38 cellular contexts compared by ENCODE assay signal in genomic region chr5:130002876-130003275, GRCh38.
"Had no signal": no experiment of that assay in that cellular context is flagged by ENCODE, and none has a peak within 500 bp of the region (broad histone marks: within the 10 kb centered on the region; RNA-seq: fewer than 3 reads in every experiment).

No MANE protein-coding gene starts in this region.

- H3K27ac ChIP-seq: ascending aorta, cardiac muscle cell, VCaP had no signal

- H3K27me3 Mint-ChIP-seq: activated CD4-positive, alpha-beta memory T cell treated with anti-CD3 and anti-CD28 coated beads, Interleukin-2, amount 10 ng/mL, durations not matched to agents 7 days and 5 days; activated CD4-positive, alpha-beta T cell treated with anti-CD3 and anti-CD28 coated beads, Interleukin-2, amount 10 ng/mL, durations not matched to agents 7 days and 5 days; activated CD8-positive, alpha-beta memory T cell treated with anti-CD3 and anti-CD28 coated beads, Interleukin-2, amount 10 ng/mL, durations not matched to agents 7 days and 5 days; activated naive CD4-positive, alpha-beta T cell treated with anti-CD3 and anti-CD28 coated beads, Interleukin-2, amount 10 ng/mL, durations not matched to agents 7 days and 5 days; activated naive CD8-positive, alpha-beta T cell; activated naive CD8-positive, alpha-beta T cell treated with anti-CD3 and anti-CD28 coated beads, Interleukin-2, amount 10 ng/mL, durations not matched to agents 7 days and 5 days; activated naive CD8-positive, alpha-beta T cell treated with anti-CD3 and anti-CD28 coated beads, Interleukin-2, amount 50 U/mL, for 24 hours; activated T-cell treated with anti-CD3 and anti-CD28 coated beads, Interleukin-2, amount 50 U/mL, for 24 hours; brain; central memory CD8-positive, alpha-beta T cell had no signal

- H3K4me3 Mint-ChIP-seq: activated CD4-positive, alpha-beta memory T cell treated with anti-CD3 and anti-CD28 coated beads, Interleukin-2, amount 10 ng/mL, durations not matched to agents 7 days and 5 days; activated CD4-positive, alpha-beta T cell treated with anti-CD3 and anti-CD28 coated beads for 36 hours; activated CD4-positive, alpha-beta T cell treated with anti-CD3 and anti-CD28 coated beads, Interleukin-2, amount 10 ng/mL, durations not matched to agents 7 days and 5 days; activated CD8-positive, alpha-beta memory T cell treated with anti-CD3 and anti-CD28 coated beads, Interleukin-2, amount 10 ng/mL, durations not matched to agents 7 days and 5 days; activated CD8-positive, alpha-beta T cell treated with anti-CD3 and anti-CD28 coated beads, Interleukin-2, amount 10 ng/mL, durations not matched to agents 7 days and 5 days; activated naive CD4-positive, alpha-beta T cell treated with anti-CD3 and anti-CD28 coated beads, Interleukin-2, amount 10 ng/mL, durations not matched to agents 7 days and 5 days; activated naive CD4-positive, alpha-beta T cell treated with anti-CD3 and anti-CD28 coated beads, Interleukin-2, amount 50 U/mL, for 24 hours; activated naive CD8-positive, alpha-beta T cell; activated naive CD8-positive, alpha-beta T cell treated with anti-CD3 and anti-CD28 coated beads, Interleukin-2, amount 10 ng/mL, durations not matched to agents 7 days and 5 days; activated naive CD8-positive, alpha-beta T cell treated with anti-CD3 and anti-CD28 coated beads, Interleukin-2, amount 50 U/mL, for 24 hours; activated T-cell treated with anti-CD3 and anti-CD28 coated beads, Interleukin-2, amount 50 U/mL, for 24 hours; brain; central memory CD8-positive, alpha-beta T cell; T-helper 1 cell treated with Interleukin-12 subunit alpha and Interleukin-12 subunit beta and Interleukin-4 antibody, amounts not matched to agents 30 μg/mL and 1 μg/mL, for 36 hours; T-helper 2 cell treated with Interferon-gamma antibody and Interleukin-4, amounts not matched to agents 5 μg/mL and 100 μg/mL, for 36 hours had no signal

- H3K4me1 Mint-ChIP-seq: activated CD4-positive, alpha-beta memory T cell treated with anti-CD3 and anti-CD28 coated beads, Interleukin-2, amount 10 ng/mL, durations not matched to agents 7 days and 5 days; activated CD4-positive, alpha-beta T cell treated with anti-CD3 and anti-CD28 coated beads for 36 hours; activated CD4-positive, alpha-beta T cell treated with anti-CD3 and anti-CD28 coated beads, Interleukin-2, amount 10 ng/mL, durations not matched to agents 7 days and 5 days; activated CD8-positive, alpha-beta memory T cell treated with anti-CD3 and anti-CD28 coated beads, Interleukin-2, amount 10 ng/mL, durations not matched to agents 7 days and 5 days; activated naive CD4-positive, alpha-beta T cell treated with anti-CD3 and anti-CD28 coated beads, Interleukin-2, amount 10 ng/mL, durations not matched to agents 7 days and 5 days; activated naive CD4-positive, alpha-beta T cell treated with anti-CD3 and anti-CD28 coated beads, Interleukin-2, amount 50 U/mL, for 24 hours; activated naive CD8-positive, alpha-beta T cell treated with anti-CD3 and anti-CD28 coated beads, Interleukin-2, amount 10 ng/mL, durations not matched to agents 7 days and 5 days; activated naive CD8-positive, alpha-beta T cell treated with anti-CD3 and anti-CD28 coated beads, Interleukin-2, amount 50 U/mL, for 24 hours; brain; central memory CD8-positive, alpha-beta T cell had no signal

- FAIRE-seq: bronchial epithelial cell, TTC549 had no signal

- H3K36me3 ChIP-seq: ascending aorta, cardiac muscle cell had no signal

- H3K9me3 Mint-ChIP-seq: activated CD4-positive, alpha-beta memory T cell treated with anti-CD3 and anti-CD28 coated beads, Interleukin-2, amount 10 ng/mL, durations not matched to agents 7 days and 5 days; activated naive CD4-positive, alpha-beta T cell treated with anti-CD3 and anti-CD28 coated beads, Interleukin-2, amount 10 ng/mL, durations not matched to agents 7 days and 5 days; activated naive CD4-positive, alpha-beta T cell treated with anti-CD3 and anti-CD28 coated beads, Interleukin-2, amount 50 U/mL, for 24 hours; activated naive CD8-positive, alpha-beta T cell treated with anti-CD3 and anti-CD28 coated beads, Interleukin-2, amount 50 U/mL, for 24 hours; activated T-cell treated with anti-CD3 and anti-CD28 coated beads, Interleukin-2, amount 50 U/mL, for 24 hours; activated T-helper 2 cell treated with anti-CD3 and anti-CD28 coated beads, Interferon-gamma antibody, Interleukin-2, Interleukin-4, amounts not matched to agents 10 μg/mL and 5 μg/mL and 100 μg/mL, durations not matched to agents 14 hours and 24 hours and 36 hours; T-helper 1 cell treated with Interleukin-12 subunit alpha and Interleukin-12 subunit beta and Interleukin-4 antibody, amounts not matched to agents 30 μg/mL and 1 μg/mL, for 36 hours; T-helper 2 cell treated with Interferon-gamma antibody and Interleukin-4, amounts not matched to agents 5 μg/mL and 100 μg/mL, for 36 hours had no signal

- H3K4me3 ChIP-seq: ascending aorta, cardiac muscle cell had no signal

- H3K27me3 ChIP-seq: ascending aorta, cardiac muscle cell had no signal

- ATAC-seq: activated CD4-positive, alpha-beta T cell treated with anti-CD3 and anti-CD28 coated beads for 36 hours; activated CD4-positive, CD25-positive, alpha-beta regulatory T cell treated with anti-CD3 and anti-CD28 coated beads, Interleukin-2, amount 50 U/mL, for 24 hours; activated CD8-positive, alpha-beta memory T cell treated with anti-CD3 and anti-CD28 coated beads, Interleukin-2, amount 10 ng/mL, durations not matched to agents 7 days and 5 days; activated CD8-positive, alpha-beta T cell treated with anti-CD3 and anti-CD28 coated beads, Interleukin-2, amount 10 ng/mL, durations not matched to agents 7 days and 5 days; activated naive CD8-positive, alpha-beta T cell treated with anti-CD3 and anti-CD28 coated beads, Interleukin-2, amount 50 U/mL, for 24 hours had no signal

- H3K9me3 ChIP-seq: ascending aorta had no signal

- DNase-seq: activated CD4-positive, alpha-beta memory T cell treated with anti-CD3 and anti-CD28 coated beads, Interleukin-2, amount 10 ng/mL, durations not matched to agents 7 days and 5 days; activated CD4-positive, alpha-beta T cell treated with anti-CD3 and anti-CD28 coated beads for 1 hour; activated CD4-positive, alpha-beta T cell treated with anti-CD3 and anti-CD28 coated beads for 36 hours; activated CD4-positive, alpha-beta T cell treated with anti-CD3 and anti-CD28 coated beads for 48 hours; activated CD4-positive, alpha-beta T cell treated with anti-CD3 and anti-CD28 coated beads, Interleukin-2, amount 10 ng/mL, durations not matched to agents 7 days and 5 days; activated CD4-positive, alpha-beta T cell treated with anti-CD3 and anti-CD28 coated beads, Interleukin-2, amount 50 U/mL, for 48 hours; activated CD4-positive, CD25-positive, alpha-beta regulatory T cell; activated CD8-positive, alpha-beta memory T cell treated with anti-CD3 and anti-CD28 coated beads for 24 hours; activated CD8-positive, alpha-beta memory T cell treated with anti-CD3 and anti-CD28 coated beads, Interleukin-2, amount 10 ng/mL, durations not matched to agents 7 days and 5 days; activated CD8-positive, alpha-beta memory T cell treated with anti-CD3 and anti-CD28 coated beads, Interleukin-2, amount 50 U/mL, for 48 hours; activated CD8-positive, alpha-beta T cell treated with anti-CD3 and anti-CD28 coated beads, Interleukin-2, amount 10 ng/mL, durations not matched to agents 7 days and 5 days; activated effector memory CD4-positive, alpha-beta T cell treated with Interleukin-2 at 50 U/mL for 16 hours; activated gamma-delta T cell; activated naive CD4-positive, alpha-beta T cell treated with anti-CD3 and anti-CD28 coated beads, Interleukin-2, amount 10 ng/mL, durations not matched to agents 7 days and 5 days; activated naive CD4-positive, alpha-beta T cell treated with Interleukin-2 at 50 U/mL for 16 hours; activated naive CD8-positive, alpha-beta T cell treated with anti-CD3 and anti-CD28 coated beads, Interleukin-2, amount 10 ng/mL, durations not matched to agents 7 days and 5 days; activated naive CD8-positive, alpha-beta T cell treated with anti-CD3 and anti-CD28 coated beads, Interleukin-2, amount 50 U/mL, for 24 hours; activated T-cell treated with anti-CD3 and anti-CD28 coated beads, Interleukin-2, amount 50 U/mL, for 24 hours; activated T-cell treated with anti-CD3 and anti-CD28 coated beads, Interleukin-2, amount 50 U/mL, for 48 hours; amygdala; caudate nucleus; cerebellar nuclear complex; T-helper 1 cell; T-helper 2 cell; T-helper 9 cell had no signal

- H3K36me3 Mint-ChIP-seq: activated CD8-positive, alpha-beta memory T cell treated with anti-CD3 and anti-CD28 coated beads, Interleukin-2, amount 10 ng/mL, durations not matched to agents 7 days and 5 days; activated naive CD4-positive, alpha-beta T cell treated with anti-CD3 and anti-CD28 coated beads, Interleukin-2, amount 10 ng/mL, durations not matched to agents 7 days and 5 days; activated naive CD4-positive, alpha-beta T cell treated with anti-CD3 and anti-CD28 coated beads, Interleukin-2, amount 50 U/mL, for 24 hours; activated naive CD8-positive, alpha-beta T cell; activated naive CD8-positive, alpha-beta T cell treated with anti-CD3 and anti-CD28 coated beads, Interleukin-2, amount 10 ng/mL, durations not matched to agents 7 days and 5 days; brain had no signal

- H3K27ac Mint-ChIP-seq: activated CD4-positive, alpha-beta memory T cell treated with anti-CD3 and anti-CD28 coated beads, Interleukin-2, amount 10 ng/mL, durations not matched to agents 7 days and 5 days; activated CD4-positive, alpha-beta T cell treated with anti-CD3 and anti-CD28 coated beads for 36 hours; activated CD4-positive, alpha-beta T cell treated with anti-CD3 and anti-CD28 coated beads, Interleukin-2, amount 10 ng/mL, durations not matched to agents 7 days and 5 days; activated CD8-positive, alpha-beta memory T cell treated with anti-CD3 and anti-CD28 coated beads, Interleukin-2, amount 10 ng/mL, durations not matched to agents 7 days and 5 days; activated CD8-positive, alpha-beta T cell treated with anti-CD3 and anti-CD28 coated beads, Interleukin-2, amount 10 ng/mL, durations not matched to agents 7 days and 5 days; activated naive CD4-positive, alpha-beta T cell treated with anti-CD3 and anti-CD28 coated beads, Interleukin-2, amount 10 ng/mL, durations not matched to agents 7 days and 5 days; activated naive CD4-positive, alpha-beta T cell treated with anti-CD3 and anti-CD28 coated beads, Interleukin-2, amount 50 U/mL, for 24 hours; activated naive CD8-positive, alpha-beta T cell; activated naive CD8-positive, alpha-beta T cell treated with anti-CD3 and anti-CD28 coated beads, Interleukin-2, amount 10 ng/mL, durations not matched to agents 7 days and 5 days; activated naive CD8-positive, alpha-beta T cell treated with anti-CD3 and anti-CD28 coated beads, Interleukin-2, amount 50 U/mL, for 24 hours; activated T-cell treated with anti-CD3 and anti-CD28 coated beads, Interleukin-2, amount 50 U/mL, for 24 hours; activated T-helper 2 cell treated with anti-CD3 and anti-CD28 coated beads, Interferon-gamma antibody, Interleukin-2, Interleukin-4, amounts not matched to agents 10 μg/mL and 5 μg/mL and 100 μg/mL, durations not matched to agents 14 hours and 24 hours and 36 hours; brain; T-helper 1 cell treated with Interleukin-12 subunit alpha and Interleukin-12 subunit beta and Interleukin-4 antibody, amounts not matched to agents 30 μg/mL and 1 μg/mL, for 36 hours; T-helper 2 cell treated with Interferon-gamma antibody and Interleukin-4, amounts not matched to agents 5 μg/mL and 100 μg/mL, for 36 hours had no signal
